In the genomic region with DNA sequence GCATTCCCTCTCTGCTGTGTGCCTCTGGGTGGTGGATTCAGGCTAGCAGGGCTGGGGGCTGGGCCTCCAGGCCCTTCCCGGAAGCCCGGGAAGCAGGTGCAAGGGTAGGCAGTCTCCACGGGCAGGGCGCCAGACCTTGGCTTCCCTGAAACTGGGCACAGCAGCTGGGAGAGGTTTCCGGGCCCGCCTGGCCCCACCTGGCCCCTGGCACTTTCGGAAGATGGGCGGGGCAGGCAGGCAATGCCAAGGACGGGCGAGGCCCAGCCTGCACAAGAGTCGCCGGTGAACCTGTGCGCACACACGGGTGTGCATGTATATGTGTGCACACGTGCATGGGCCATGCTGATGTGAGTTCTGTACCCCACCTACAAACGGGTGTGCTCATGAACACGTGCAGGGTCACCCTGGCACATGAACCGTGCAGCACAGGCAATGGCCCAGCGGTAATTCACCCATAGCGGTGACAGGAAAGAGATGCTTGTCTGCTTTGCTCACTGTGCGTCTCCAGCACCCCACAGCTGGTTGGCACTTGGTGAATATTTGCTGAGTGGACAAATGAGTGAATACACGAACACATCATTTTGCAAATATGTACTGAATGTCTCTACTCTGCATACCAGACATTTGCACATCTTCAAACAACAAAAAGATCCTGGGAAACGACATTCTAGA, we compare ENCODE assay signal across 1 cellular context.
TF ChIP-seq lines count a peak whose summit lies in the region.

No MANE protein-coding gene starts in this region.

TF ChIP-seq in A549, 52 proteins besides CTCF, POLR2A, EP300 and RAD21 (continued from another document):
- TF ChIP-seq, protein P1, sequence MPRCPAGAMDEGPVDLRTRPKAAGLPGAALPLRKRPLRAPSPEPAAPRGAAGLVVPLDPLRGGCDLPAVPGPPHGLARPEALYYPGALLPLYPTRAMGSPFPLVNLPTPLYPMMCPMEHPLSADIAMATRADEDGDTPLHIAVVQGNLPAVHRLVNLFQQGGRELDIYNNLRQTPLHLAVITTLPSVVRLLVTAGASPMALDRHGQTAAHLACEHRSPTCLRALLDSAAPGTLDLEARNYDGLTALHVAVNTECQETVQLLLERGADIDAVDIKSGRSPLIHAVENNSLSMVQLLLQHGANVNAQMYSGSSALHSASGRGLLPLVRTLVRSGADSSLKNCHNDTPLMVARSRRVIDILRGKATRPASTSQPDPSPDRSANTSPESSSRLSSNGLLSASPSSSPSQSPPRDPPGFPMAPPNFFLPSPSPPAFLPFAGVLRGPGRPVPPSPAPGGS (IDR thresholded peaks at IDR 0.05), result no peak
- no peak for TF ChIP-seq KDM5A (IDR thresholded peaks at IDR 0.05)
- TF ChIP-seq ZC3H11A (IDR thresholded peaks at IDR 0.05), result no peak
- TF ChIP-seq RFX5 (IDR thresholded peaks at IDR 0.05), result no peak
- TF ChIP-seq CHD4 (IDR thresholded peaks at IDR 0.05; ENCODE audit: borderline replicate concordance), result no peak
- no peak for TF ChIP-seq ZNF302 (CRISPR knock-in tag; IDR thresholded peaks at IDR 0.05)
- TF ChIP-seq, protein P2, sequence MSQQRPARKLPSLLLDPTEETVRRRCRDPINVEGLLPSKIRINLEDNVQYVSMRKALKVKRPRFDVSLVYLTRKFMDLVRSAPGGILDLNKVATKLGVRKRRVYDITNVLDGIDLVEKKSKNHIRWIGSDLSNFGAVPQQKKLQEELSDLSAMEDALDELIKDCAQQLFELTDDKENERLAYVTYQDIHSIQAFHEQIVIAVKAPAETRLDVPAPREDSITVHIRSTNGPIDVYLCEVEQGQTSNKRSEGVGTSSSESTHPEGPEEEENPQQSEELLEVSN (IDR thresholded peaks at IDR 0.05; ENCODE audit: borderline replicate concordance, low read depth), result no peak; the same call in 1 of the 2 replicates
- TF ChIP-seq POLR2AphosphoS2 (conservative IDR thresholded peaks at IDR 0.05; ENCODE audit: low read length), result no peak
- TF ChIP-seq, protein P3, sequence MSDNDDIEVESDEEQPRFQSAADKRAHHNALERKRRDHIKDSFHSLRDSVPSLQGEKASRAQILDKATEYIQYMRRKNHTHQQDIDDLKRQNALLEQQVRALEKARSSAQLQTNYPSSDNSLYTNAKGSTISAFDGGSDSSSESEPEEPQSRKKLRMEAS (IDR thresholded peaks at IDR 0.05), result peak; percentile 89
- TF ChIP-seq JUN (IDR thresholded peaks at IDR 0.05), result no peak; a peak in 1 of 5 replicates
- no peak for TF ChIP-seq TP53 (CRISPR knock-in tag; IDR thresholded peaks at IDR 0.05)
- peak in 1 of 2 experiments; percentile 12; a peak in 1 of 4 replicates for TF ChIP-seq CEBPB (IDR thresholded peaks at IDR 0.05)
- TF ChIP-seq MAFK (IDR thresholded peaks at IDR 0.05; ENCODE audit: partially characterized antibody), result peak; percentile 100
- no peak for TF ChIP-seq NR3C1 (IDR thresholded peaks at IDR 0.05)
- 0 out of 2 replicates have a peak, but pooled peaks have one; percentile 36 for TF ChIP-seq JUNB (IDR thresholded peaks at IDR 0.05)
- TF ChIP-seq, protein P4, sequence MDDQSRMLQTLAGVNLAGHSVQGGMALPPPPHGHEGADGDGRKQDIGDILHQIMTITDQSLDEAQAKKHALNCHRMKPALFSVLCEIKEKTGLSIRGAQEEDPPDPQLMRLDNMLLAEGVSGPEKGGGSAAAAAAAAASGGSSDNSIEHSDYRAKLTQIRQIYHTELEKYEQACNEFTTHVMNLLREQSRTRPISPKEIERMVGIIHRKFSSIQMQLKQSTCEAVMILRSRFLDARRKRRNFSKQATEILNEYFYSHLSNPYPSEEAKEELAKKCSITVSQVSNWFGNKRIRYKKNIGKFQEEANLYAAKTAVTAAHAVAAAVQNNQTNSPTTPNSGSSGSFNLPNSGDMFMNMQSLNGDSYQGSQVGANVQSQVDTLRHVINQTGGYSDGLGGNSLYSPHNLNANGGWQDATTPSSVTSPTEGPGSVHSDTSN (IDR thresholded peaks at IDR 0.05), result no peak; the same call in none of the 2 replicates
- TF ChIP-seq BHLHE40 (IDR thresholded peaks at IDR 0.05; ENCODE audit: low read depth, low read length), result peak; percentile 89
